Comparison of ENCODE assay signal across 37 cellular contexts in genomic region chrX:7168366-7168765, GRCh38.
"Had no signal": no experiment of that assay in that cellular context is flagged by ENCODE, and none has a peak within 500 bp of the region (broad histone marks: within the 10 kb centered on the region; RNA-seq: fewer than 3 reads in every experiment).

No MANE protein-coding gene starts in this region.

- DNase-seq: activated B cell treated with CpG ODN at 0.5 μM for 24 hours; activated CD4-positive, alpha-beta memory T cell treated with anti-CD3 and anti-CD28 coated beads for 36 hours; activated CD4-positive, alpha-beta T cell treated with anti-CD3 and anti-CD28 coated beads for 36 hours; activated CD4-positive, alpha-beta T cell treated with anti-CD3 and anti-CD28 coated beads, Interleukin-2, amount 10 ng/mL, durations not matched to agents 24 days and 14 days; activated CD8-positive, alpha-beta memory T cell treated with anti-CD3 and anti-CD28 coated beads, Interleukin-2, amount 10 ng/mL, durations not matched to agents 7 days and 5 days; activated CD8-positive, alpha-beta memory T cell treated with anti-CD3 and anti-CD28 coated beads, Interleukin-2, amount 50 U/mL, for 4 hours; activated CD8-positive, alpha-beta T cell treated with anti-CD3 and anti-CD28 coated beads, Interleukin-2, amount 10 ng/mL, durations not matched to agents 7 days and 5 days; activated effector memory CD4-positive, alpha-beta T cell treated with anti-CD3 and anti-CD28 coated beads, Interleukin-2, amount 50 U/mL, for 16 hours; activated naive CD4-positive, alpha-beta T cell treated with anti-CD3 and anti-CD28 coated beads for 36 hours; activated naive CD8-positive, alpha-beta T cell treated with anti-CD3 and anti-CD28 coated beads for 36 hours; activated naive CD8-positive, alpha-beta T cell treated with anti-CD3 and anti-CD28 coated beads, Interleukin-2, amount 50 U/mL, for 24 hours; activated T-cell treated with anti-CD3 and anti-CD28 coated beads, Interleukin-2, amount 50 U/mL, for 1 hour; activated T-cell treated with anti-CD3 and anti-CD28 coated beads, Interleukin-2, amount 50 U/mL, for 48 hours; adrenal gland; amygdala; aorta; brain microvascular endothelial cell; dorsolateral prefrontal cortex; effector memory CD4-positive, alpha-beta T cell; endodermal cell; foreskin fibroblast; glutamatergic neuron; heart left ventricle; T-helper 17 cell; T1000; WERI-Rb-1 had no signal

- H3K27me3 ChIP-seq: adrenal gland, brain microvascular endothelial cell, dorsolateral prefrontal cortex, heart left ventricle had no signal

- H3K27ac ChIP-seq: adrenal gland, brain microvascular endothelial cell, coronary artery, dorsolateral prefrontal cortex, heart left ventricle, WERI-Rb-1 had no signal

- H3K9me3 ChIP-seq: adrenal gland had no signal

- H3K36me3 Mint-ChIP-seq: activated CD4-positive, alpha-beta memory T cell treated with anti-CD3 and anti-CD28 coated beads for 36 hours; activated naive CD4-positive, alpha-beta T cell treated with anti-CD3 and anti-CD28 coated beads, Interleukin-2, amount 50 U/mL, for 24 hours; activated naive CD8-positive, alpha-beta T cell treated with anti-CD3 and anti-CD28 coated beads for 36 hours had no signal

- H3K27me3 Mint-ChIP-seq: activated B cell treated with CpG ODN at 0.5 μM for 24 hours; activated CD4-positive, alpha-beta memory T cell treated with anti-CD3 and anti-CD28 coated beads for 36 hours; activated CD4-positive, alpha-beta T cell treated with anti-CD3 and anti-CD28 coated beads for 36 hours; activated CD4-positive, alpha-beta T cell treated with anti-CD3 and anti-CD28 coated beads, Interleukin-2, amount 10 ng/mL, durations not matched to agents 24 days and 14 days; activated CD8-positive, alpha-beta memory T cell treated with anti-CD3 and anti-CD28 coated beads, Interleukin-2, amount 10 ng/mL, durations not matched to agents 7 days and 5 days; activated naive CD4-positive, alpha-beta T cell treated with anti-CD3 and anti-CD28 coated beads, Interleukin-2, amount 50 U/mL, for 24 hours; activated naive CD8-positive, alpha-beta T cell treated with anti-CD3 and anti-CD28 coated beads for 36 hours; activated naive CD8-positive, alpha-beta T cell treated with anti-CD3 and anti-CD28 coated beads, Interleukin-2, amount 50 U/mL, for 24 hours; central memory CD8-positive, alpha-beta T cell; dendritic cell treated with granulocyte-macrophage colony-stimulating factor and Interleukin-4, amounts not matched to agents 40 ng/mL and 50 ng/mL, for 4 days; T-helper 17 cell had no signal

- H3K4me1 Mint-ChIP-seq: activated B cell treated with CpG ODN at 0.5 μM for 24 hours; activated CD4-positive, alpha-beta T cell treated with anti-CD3 and anti-CD28 coated beads for 36 hours; activated CD4-positive, alpha-beta T cell treated with anti-CD3 and anti-CD28 coated beads, Interleukin-2, amount 10 ng/mL, durations not matched to agents 24 days and 14 days; activated CD8-positive, alpha-beta memory T cell treated with anti-CD3 and anti-CD28 coated beads, Interleukin-2, amount 10 ng/mL, durations not matched to agents 7 days and 5 days; activated naive CD4-positive, alpha-beta T cell treated with anti-CD3 and anti-CD28 coated beads, Interleukin-2, amount 50 U/mL, for 24 hours; activated naive CD8-positive, alpha-beta T cell treated with anti-CD3 and anti-CD28 coated beads for 36 hours; activated naive CD8-positive, alpha-beta T cell treated with anti-CD3 and anti-CD28 coated beads, Interleukin-2, amount 50 U/mL, for 24 hours; central memory CD8-positive, alpha-beta T cell; endodermal cell; T-helper 17 cell had no signal

- H3K27ac Mint-ChIP-seq: activated B cell treated with CpG ODN at 0.5 μM for 24 hours; activated CD4-positive, alpha-beta memory T cell treated with anti-CD3 and anti-CD28 coated beads for 36 hours; activated CD4-positive, alpha-beta T cell treated with anti-CD3 and anti-CD28 coated beads for 36 hours; activated CD4-positive, alpha-beta T cell treated with anti-CD3 and anti-CD28 coated beads, Interleukin-2, amount 10 ng/mL, durations not matched to agents 24 days and 14 days; activated CD8-positive, alpha-beta memory T cell treated with anti-CD3 and anti-CD28 coated beads, Interleukin-2, amount 10 ng/mL, durations not matched to agents 7 days and 5 days; activated CD8-positive, alpha-beta T cell treated with anti-CD3 and anti-CD28 coated beads, Interleukin-2, amount 10 ng/mL, durations not matched to agents 7 days and 5 days; activated naive CD4-positive, alpha-beta T cell treated with anti-CD3 and anti-CD28 coated beads for 36 hours; activated naive CD4-positive, alpha-beta T cell treated with anti-CD3 and anti-CD28 coated beads, Interleukin-2, amount 50 U/mL, for 24 hours; activated naive CD8-positive, alpha-beta T cell treated with anti-CD3 and anti-CD28 coated beads for 36 hours; activated naive CD8-positive, alpha-beta T cell treated with anti-CD3 and anti-CD28 coated beads, Interleukin-2, amount 50 U/mL, for 24 hours; activated T-helper 1 cell treated with anti-CD3 and anti-CD28 coated beads, Interleukin-12 subunit alpha, Interleukin-12 subunit beta, Interleukin-2, Interleukin-4 antibody, amounts not matched to agents 30 ng/mL and 10 ng/mL and 1 ng/mL, durations not matched to agents 14 hours and 24 hours and 36 hours; activated T-helper 2 cell treated with anti-CD3 and anti-CD28 coated beads, Interferon-gamma antibody, Interleukin-2, Interleukin-4, amounts not matched to agents 10 μg/mL and 5 μg/mL and 100 μg/mL, durations not matched to agents 14 hours and 24 hours and 36 hours; dendritic cell treated with granulocyte-macrophage colony-stimulating factor and Interleukin-4, amounts not matched to agents 40 ng/mL and 50 ng/mL, for 4 days; endodermal cell; T-helper 17 cell; T-helper 2 cell treated with Interferon-gamma antibody and Interleukin-4, amounts not matched to agents 5 μg/mL and 100 μg/mL, for 36 hours had no signal

- H3K36me3 ChIP-seq: adrenal gland, brain microvascular endothelial cell, heart left ventricle, WERI-Rb-1 had no signal

- ATAC-seq: activated CD4-positive, alpha-beta T cell treated with anti-CD3 and anti-CD28 coated beads for 36 hours; activated CD4-positive, CD25-positive, alpha-beta regulatory T cell treated with anti-CD3 and anti-CD28 coated beads, Interleukin-2, amount 50 U/mL, for 24 hours; activated CD8-positive, alpha-beta memory T cell treated with anti-CD3 and anti-CD28 coated beads, Interleukin-2, amount 10 ng/mL, durations not matched to agents 7 days and 5 days; activated CD8-positive, alpha-beta T cell treated with anti-CD3 and anti-CD28 coated beads, Interleukin-2, amount 10 ng/mL, durations not matched to agents 7 days and 5 days; activated naive CD8-positive, alpha-beta T cell treated with anti-CD3 and anti-CD28 coated beads, Interleukin-2, amount 50 U/mL, for 24 hours; esophagus mucosa; heart left ventricle; T-helper 17 cell had no signal

- FAIRE-seq: bronchial epithelial cell, frontal cortex had no signal

- H3K4me3 ChIP-seq: adrenal gland, coronary artery, dorsolateral prefrontal cortex, heart left ventricle had no signal

- H3K4me1 ChIP-seq: adrenal gland, heart left ventricle had no signal

- H3K4me3 Mint-ChIP-seq: activated B cell treated with CpG ODN at 0.5 μM for 24 hours; activated CD4-positive, alpha-beta memory T cell treated with anti-CD3 and anti-CD28 coated beads for 36 hours; activated CD4-positive, alpha-beta T cell treated with anti-CD3 and anti-CD28 coated beads for 36 hours; activated CD4-positive, alpha-beta T cell treated with anti-CD3 and anti-CD28 coated beads, Interleukin-2, amount 10 ng/mL, durations not matched to agents 24 days and 14 days; activated CD8-positive, alpha-beta memory T cell treated with anti-CD3 and anti-CD28 coated beads, Interleukin-2, amount 10 ng/mL, durations not matched to agents 7 days and 5 days; activated CD8-positive, alpha-beta T cell treated with anti-CD3 and anti-CD28 coated beads, Interleukin-2, amount 10 ng/mL, durations not matched to agents 7 days and 5 days; activated naive CD4-positive, alpha-beta T cell treated with anti-CD3 and anti-CD28 coated beads for 36 hours; activated naive CD4-positive, alpha-beta T cell treated with anti-CD3 and anti-CD28 coated beads, Interleukin-2, amount 50 U/mL, for 24 hours; activated naive CD8-positive, alpha-beta T cell treated with anti-CD3 and anti-CD28 coated beads for 36 hours; activated naive CD8-positive, alpha-beta T cell treated with anti-CD3 and anti-CD28 coated beads, Interleukin-2, amount 50 U/mL, for 24 hours; activated T-helper 1 cell treated with anti-CD3 and anti-CD28 coated beads, Interleukin-12 subunit alpha, Interleukin-12 subunit beta, Interleukin-2, Interleukin-4 antibody, amounts not matched to agents 30 ng/mL and 10 ng/mL and 1 ng/mL, durations not matched to agents 14 hours and 24 hours and 36 hours; central memory CD8-positive, alpha-beta T cell; dendritic cell treated with granulocyte-macrophage colony-stimulating factor and Interleukin-4, amounts not matched to agents 40 ng/mL and 50 ng/mL, for 4 days; endodermal cell; T-helper 17 cell; T-helper 2 cell treated with Interferon-gamma antibody and Interleukin-4, amounts not matched to agents 5 μg/mL and 100 μg/mL, for 36 hours had no signal

- H3K9me3 Mint-ChIP-seq: activated CD4-positive, alpha-beta memory T cell treated with anti-CD3 and anti-CD28 coated beads for 36 hours; activated CD4-positive, alpha-beta T cell treated with anti-CD3 and anti-CD28 coated beads, Interleukin-2, amount 10 ng/mL, durations not matched to agents 24 days and 14 days; activated naive CD4-positive, alpha-beta T cell treated with anti-CD3 and anti-CD28 coated beads for 36 hours; activated naive CD4-positive, alpha-beta T cell treated with anti-CD3 and anti-CD28 coated beads, Interleukin-2, amount 50 U/mL, for 24 hours; activated naive CD8-positive, alpha-beta T cell treated with anti-CD3 and anti-CD28 coated beads for 36 hours; activated naive CD8-positive, alpha-beta T cell treated with anti-CD3 and anti-CD28 coated beads, Interleukin-2, amount 50 U/mL, for 24 hours; activated T-helper 1 cell treated with anti-CD3 and anti-CD28 coated beads, Interleukin-12 subunit alpha, Interleukin-12 subunit beta, Interleukin-2, Interleukin-4 antibody, amounts not matched to agents 30 ng/mL and 10 ng/mL and 1 ng/mL, durations not matched to agents 14 hours and 24 hours and 36 hours; activated T-helper 2 cell treated with anti-CD3 and anti-CD28 coated beads, Interferon-gamma antibody, Interleukin-2, Interleukin-4, amounts not matched to agents 10 μg/mL and 5 μg/mL and 100 μg/mL, durations not matched to agents 14 hours and 24 hours and 36 hours; central memory CD8-positive, alpha-beta T cell; dendritic cell treated with granulocyte-macrophage colony-stimulating factor and Interleukin-4, amounts not matched to agents 40 ng/mL and 50 ng/mL, for 4 days; T-helper 2 cell treated with Interferon-gamma antibody and Interleukin-4, amounts not matched to agents 5 μg/mL and 100 μg/mL, for 36 hours had no signal
